ENCODE assay signal across 17 cellular contexts in the genomic region with DNA sequence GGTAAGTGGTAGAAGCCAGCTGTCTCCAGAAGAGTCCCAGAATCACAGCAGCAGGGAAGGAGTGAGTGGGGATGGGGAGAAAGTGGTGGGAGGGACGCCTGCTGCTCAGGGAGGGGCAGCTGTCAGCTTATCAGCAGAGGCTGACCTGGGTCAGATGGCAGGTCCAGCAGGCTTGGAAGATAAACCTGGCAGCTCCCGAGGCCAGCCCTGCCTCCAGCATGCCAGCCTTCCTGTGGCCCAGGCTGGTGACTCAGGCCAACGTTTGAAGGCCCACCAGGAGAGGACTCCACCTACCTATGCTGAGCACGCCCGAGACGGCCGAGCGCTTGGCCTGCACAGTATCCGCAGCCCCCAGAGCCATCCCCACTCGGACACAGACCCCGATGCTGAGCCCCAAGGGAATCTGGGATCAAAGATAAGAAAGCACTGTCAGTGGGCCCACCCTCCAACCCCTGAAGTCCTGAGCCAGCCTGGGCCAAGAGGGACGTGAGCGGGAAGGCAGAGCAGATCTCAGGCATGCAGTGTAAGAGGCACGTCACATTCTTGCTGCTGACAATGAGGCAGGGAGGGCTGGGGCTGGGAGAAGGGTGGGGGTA. TPM values are rescaled to one million over a fixed set of nuclear protein-coding genes. Genes with fewer than 3 reads are reported as not detected.
DNase-seq lines count a peak whose midpoint lies in the region; ATAC-seq and TF ChIP-seq lines count a peak whose summit lies in the region.
"Had no signal": no experiment of that assay in that cellular context is flagged by ENCODE, and none has a peak within 500 bp of the region (broad histone marks: within the 10 kb centered on the region; RNA-seq: fewer than 3 reads in every experiment).

No MANE protein-coding gene starts in this region.

- no peak for TF ChIP-seq POLR2A in gastrocnemius medialis (IDR thresholded peaks at IDR 0.05)

- H3K9me3 ChIP-seq in HEK293 (ENCODE audit: control insufficient read depth, insufficient read depth, low read depth, low read length), result no peaks in the 10 kb centered on the region
- H3K9me3 ChIP-seq in gastrocnemius medialis, result no peaks in the 10 kb centered on the region
- H3K9me3 ChIP-seq: BLaER1 treated with 17β-estradiol and CSF1 and Interleukin-3, amounts not matched to agents 10 nM and 100 nM had no signal

- intact Hi-C loops in gastrocnemius medialis (cut with DNase I; ENCODE audit: low total_unique reads), result no loop called here

- no peak for TF ChIP-seq CTCF in HEK293 (tag by site-specific recombination; IDR thresholded peaks at IDR 0.05)
- no peak for TF ChIP-seq CTCF in brain (conservative IDR thresholded peaks at IDR 0.05)
- no peak for TF ChIP-seq CTCF in gastrocnemius medialis (IDR thresholded peaks at IDR 0.05 in 4 of 5, conservative IDR thresholded peaks at IDR 0.05 in 1 of 5)

- no peaks in the 10 kb centered on the region for H3K27me3 Mint-ChIP-seq in brain

- CTCF ChIA-PET in HEK293 (lab: Yijun Ruan, JAX), result interaction anchor here (1.3 kb wide), 1 partner anchor 170 kb away, joined by 3 read pairs; a partner anchor contains a TSS

- H3K4me3 Mint-ChIP-seq in brain, result peak overlapping the region in 1 of 5 experiments; percentile 65

- ATAC-seq in left lobe of liver (peak; percentile 95), gastrocnemius medialis (no peak), GM21526 (IDR thresholded peaks at IDR 0.05; ENCODE audit: low FRiP score, unreplicated experiment) (no peak), GM19395 (IDR thresholded peaks at IDR 0.05; ENCODE audit: unreplicated experiment) (no peak)
- ATAC-seq: HCT116; stimulated activated naive CD8-positive, alpha-beta T cell treated with anti-CD3 and anti-CD28 coated beads, Interleukin-15, Interleukin-2, amounts not matched to agents 100 U/mL and 50 U/mL, for 24 hours had no signal

- H3K36me3 ChIP-seq in HEK293 (ENCODE audit: control insufficient read depth in 2 of 2, insufficient read depth in 1 of 2, low read length in 2 of 2) (no peaks in the 10 kb centered on the region), gastrocnemius medialis (no peaks in the 10 kb centered on the region)
- H3K36me3 ChIP-seq: BLaER1 treated with 17β-estradiol and CSF1 and Interleukin-3, amounts not matched to agents 10 nM and 100 nM; brain microvascular endothelial cell had no signal

- in situ Hi-C loops in gastrocnemius medialis (cut with MboI; ENCODE audit: low sequenced_read_pairs in 4 of 4), result no loop called here

- peak overlapping the region in 4 of 5 experiments; percentile 66 to 95 (median 84) for H3K27ac Mint-ChIP-seq in brain

- H3K27ac ChIP-seq in HEK293 (ENCODE audit: extremely low read depth, low read depth, low read length) (no peak overlapping the region), gastrocnemius medialis (peak overlapping the region in 3 of 4 donors; percentile 1 to 47 (median 40))
- H3K27ac ChIP-seq: BLaER1 treated with 17β-estradiol and CSF1 and Interleukin-3, amounts not matched to agents 10 nM and 100 nM; brain microvascular endothelial cell; PC-9 had no signal

- H3K9me3 Mint-ChIP-seq in brain, result no peaks in the 10 kb centered on the region

- POLR2A ChIA-PET in HEK293 (lab: Yijun Ruan, JAX), result interaction anchor here (1.2 kb wide), 1 partner anchor 55 kb away, joined by 4 read pairs; a partner anchor contains a TSS

- H3K27me3 ChIP-seq in gastrocnemius medialis, result no peaks in the 10 kb centered on the region
- H3K27me3 ChIP-seq: BLaER1 treated with 17β-estradiol and CSF1 and Interleukin-3, amounts not matched to agents 10 nM and 100 nM; brain microvascular endothelial cell had no signal

- no peak overlapping the region for H3K4me3 ChIP-seq in HEK293 (ENCODE audit: low read depth, low read length)
- H3K4me3 ChIP-seq in gastrocnemius medialis, result no peak overlapping the region
- H3K4me3 ChIP-seq: BLaER1 treated with 17β-estradiol and CSF1 and Interleukin-3, amounts not matched to agents 10 nM and 100 nM; PC-9 had no signal

- H3K4me1 Mint-ChIP-seq in brain, result peaks cover 60% of the 10 kb centered on the region

- H3K4me1 ChIP-seq in HEK293 (ENCODE audit: control insufficient read depth, insufficient read depth, low read length) (no peaks in the 10 kb centered on the region), gastrocnemius medialis (no peaks in the 10 kb centered on the region)

- no peaks in the 10 kb centered on the region for H3K36me3 Mint-ChIP-seq in brain

- DNase-seq in left lobe of liver (ENCODE audit: low spot score) (peak; percentile 63), gastrocnemius medialis (no peak), epidermal melanocyte (ENCODE audit: insufficient read length, low spot score) (no peak)
- no peak for DNase-seq in central memory CD4-positive, alpha-beta T cell
- DNase-seq: activated effector memory CD4-positive, alpha-beta T cell treated with Interleukin-2 at 50 U/mL for 16 hours; brain microvascular endothelial cell; NCI-H446; stimulated activated naive CD8-positive, alpha-beta T cell treated with anti-CD3 and anti-CD28 coated beads, Interleukin-15, Interleukin-2, amounts not matched to agents 100 U/mL and 50 U/mL, for 24 hours; T-helper 1 cell had no signal

TF ChIP-seq in HEK293, 187 proteins besides CTCF, POLR2A, EP300 and RAD21:
- no peak for TF ChIP-seq ZNF175 (tag by site-specific recombination; IDR thresholded peaks at IDR 0.05)
- TF ChIP-seq, protein P1, sequence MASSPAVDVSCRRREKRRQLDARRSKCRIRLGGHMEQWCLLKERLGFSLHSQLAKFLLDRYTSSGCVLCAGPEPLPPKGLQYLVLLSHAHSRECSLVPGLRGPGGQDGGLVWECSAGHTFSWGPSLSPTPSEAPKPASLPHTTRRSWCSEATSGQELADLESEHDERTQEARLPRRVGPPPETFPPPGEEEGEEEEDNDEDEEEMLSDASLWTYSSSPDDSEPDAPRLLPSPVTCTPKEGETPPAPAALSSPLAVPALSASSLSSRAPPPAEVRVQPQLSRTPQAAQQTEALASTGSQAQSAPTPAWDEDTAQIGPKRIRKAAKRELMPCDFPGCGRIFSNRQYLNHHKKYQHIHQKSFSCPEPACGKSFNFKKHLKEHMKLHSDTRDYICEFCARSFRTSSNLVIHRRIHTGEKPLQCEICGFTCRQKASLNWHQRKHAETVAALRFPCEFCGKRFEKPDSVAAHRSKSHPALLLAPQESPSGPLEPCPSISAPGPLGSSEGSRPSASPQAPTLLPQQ (tag by site-specific recombination; IDR thresholded peaks at IDR 0.05), result peak; percentile 46; the same call in 1 of the 2 replicates

RNA-seq across cellular contexts. Expression of a gene that starts 12.5 kb away (rescaled TPM):
- not detected for polyA plus RNA-seq in brain (ENCODE audit: insufficient read depth, low read depth, low replicate concordance)
- total RNA-seq in left lobe of liver (not detected), gastrocnemius medialis (1 to 10 TPM in 1 of 4 donors, under 1 TPM in 1, not detected in 2; 0.15 to 1.0 TPM)
- total RNA-seq: pulmonary artery endothelial cell had no signal

RNA-seq across cellular contexts. Expression of a gene that starts 44.2 kb away (rescaled TPM):
- polyA plus RNA-seq in brain (ENCODE audit: insufficient read depth, low read depth, low replicate concordance), result 0.76 TPM
- 1.5 TPM for total RNA-seq in left lobe of liver
- total RNA-seq in gastrocnemius medialis, result under 1 TPM in 2 of 4 donors, not detected in 2; 0.18 to 0.23 TPM

RNA-seq across cellular contexts. Expression of a gene that starts 55.3 kb away (rescaled TPM):
- 32.5 TPM for polyA plus RNA-seq in brain (ENCODE audit: insufficient read depth, low read depth, low replicate concordance)
- total RNA-seq in left lobe of liver (154 TPM), gastrocnemius medialis (100 to 1,000 TPM in 2 of 4 donors, 10 to 100 TPM in 2; 87.6 to 117 (median 98.2) TPM)
